ENCODE assay signal across 1 cellular context in genomic region chr6:158815379-158815724, GRCh38.
TF ChIP-seq lines count a peak whose summit lies in the region.

No MANE protein-coding gene starts in this region.

TF ChIP-seq in HepG2, 621 proteins besides CTCF, POLR2A, EP300 and RAD21 (continued from another document and continues in another):
- TF ChIP-seq USF2 (IDR thresholded peaks at IDR 0.05; ENCODE audit: low read depth, low read length) (no peak), USF2 (CRISPR knock-in tag; IDR thresholded peaks at IDR 0.05; ENCODE audit: borderline replicate concordance) (no peak), ZNF331 (CRISPR knock-in tag; IDR thresholded peaks at IDR 0.05) (peak; percentile 64; the same call in 1 of the 2 replicates), KLF15 (CRISPR knock-in tag; IDR thresholded peaks at IDR 0.05; ENCODE audit: borderline replicate concordance) (no peak), TOE1 (CRISPR knock-in tag; IDR thresholded peaks at IDR 0.05) (no peak), PPARG (CRISPR knock-in tag; conservative IDR thresholded peaks at IDR 0.05) (no peak; the same call in 1 of the 2 replicates), ZNF879 (CRISPR knock-in tag; IDR thresholded peaks at IDR 0.05) (no peak), DNMT1 (CRISPR knock-in tag; IDR thresholded peaks at IDR 0.05) (no peak), ARID5B (CRISPR knock-in tag; IDR thresholded peaks at IDR 0.05) (peak; percentile 88), SMAD9 (CRISPR knock-in tag; IDR thresholded peaks at IDR 0.05) (no peak), ZMYM4 (CRISPR knock-in tag; IDR thresholded peaks at IDR 0.05) (no peak), NCOR1 (IDR thresholded peaks at IDR 0.05; ENCODE audit: borderline replicate concordance, low read length) (peak; percentile 67), ZNF572 (CRISPR knock-in tag; IDR thresholded peaks at IDR 0.05) (no peak), ZBTB38 (CRISPR knock-in tag; IDR thresholded peaks at IDR 0.05) (no peak), ZNF792 (CRISPR knock-in tag; IDR thresholded peaks at IDR 0.05) (no peak), ASH2L (IDR thresholded peaks at IDR 0.05; ENCODE audit: insufficient read length, low read depth, low read length) (no peak), POLR2AphosphoS2 (IDR thresholded peaks at IDR 0.05; ENCODE audit: low read depth, low read length) (no peak), ZNF558 (CRISPR knock-in tag; IDR thresholded peaks at IDR 0.05; ENCODE audit: borderline replicate concordance) (no peak), ZNF777 (CRISPR knock-in tag; IDR thresholded peaks at IDR 0.05) (no peak), ELF1 (CRISPR knock-in tag; IDR thresholded peaks at IDR 0.05) (no peak), ZBTB49 (CRISPR knock-in tag; IDR thresholded peaks at IDR 0.05; ENCODE audit: borderline replicate concordance) (no peak), DR1 (CRISPR knock-in tag; IDR thresholded peaks at IDR 0.05) (no peak), SMAD3 (CRISPR knock-in tag; IDR thresholded peaks at IDR 0.05) (no peak), PHF20 (CRISPR knock-in tag; IDR thresholded peaks at IDR 0.05) (no peak), ISL2 (CRISPR knock-in tag; IDR thresholded peaks at IDR 0.05) (peak; percentile 77; the same call in 1 of the 2 replicates), ZNF577 (CRISPR knock-in tag; IDR thresholded peaks at IDR 0.05; ENCODE audit: borderline replicate concordance, low read depth) (no peak), REXO4 (CRISPR knock-in tag; IDR thresholded peaks at IDR 0.05; ENCODE audit: borderline replicate concordance) (no peak), ZNF337 (CRISPR knock-in tag; IDR thresholded peaks at IDR 0.05; ENCODE audit: borderline replicate concordance, low read depth) (no peak), ZNF432 (CRISPR knock-in tag; IDR thresholded peaks at IDR 0.05; ENCODE audit: borderline replicate concordance) (no peak), NRL (CRISPR knock-in tag; IDR thresholded peaks at IDR 0.05; ENCODE audit: borderline replicate concordance) (no peak), TEAD3 (CRISPR knock-in tag; optimal IDR thresholded peaks at IDR 0.05; ENCODE audit: borderline replicate concordance) (peak; percentile 97), ZNF276 (CRISPR knock-in tag; IDR thresholded peaks at IDR 0.05; ENCODE audit: low read depth) (no peak), NFE2L2 (IDR thresholded peaks at IDR 0.05; ENCODE audit: low read length) (no peak), SETDB1 (CRISPR knock-in tag; IDR thresholded peaks at IDR 0.05; ENCODE audit: borderline replicate concordance) (no peak)
- TF ChIP-seq, protein P1, sequence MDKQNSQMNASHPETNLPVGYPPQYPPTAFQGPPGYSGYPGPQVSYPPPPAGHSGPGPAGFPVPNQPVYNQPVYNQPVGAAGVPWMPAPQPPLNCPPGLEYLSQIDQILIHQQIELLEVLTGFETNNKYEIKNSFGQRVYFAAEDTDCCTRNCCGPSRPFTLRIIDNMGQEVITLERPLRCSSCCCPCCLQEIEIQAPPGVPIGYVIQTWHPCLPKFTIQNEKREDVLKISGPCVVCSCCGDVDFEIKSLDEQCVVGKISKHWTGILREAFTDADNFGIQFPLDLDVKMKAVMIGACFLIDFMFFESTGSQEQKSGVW (CRISPR knock-in tag; IDR thresholded peaks at IDR 0.05; ENCODE audit: borderline replicate concordance): no peak
- TF ChIP-seq, protein P2, sequence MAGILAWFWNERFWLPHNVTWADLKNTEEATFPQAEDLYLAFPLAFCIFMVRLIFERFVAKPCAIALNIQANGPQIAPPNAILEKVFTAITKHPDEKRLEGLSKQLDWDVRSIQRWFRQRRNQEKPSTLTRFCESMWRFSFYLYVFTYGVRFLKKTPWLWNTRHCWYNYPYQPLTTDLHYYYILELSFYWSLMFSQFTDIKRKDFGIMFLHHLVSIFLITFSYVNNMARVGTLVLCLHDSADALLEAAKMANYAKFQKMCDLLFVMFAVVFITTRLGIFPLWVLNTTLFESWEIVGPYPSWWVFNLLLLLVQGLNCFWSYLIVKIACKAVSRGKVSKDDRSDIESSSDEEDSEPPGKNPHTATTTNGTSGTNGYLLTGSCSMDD (CRISPR knock-in tag; IDR thresholded peaks at IDR 0.05): no peak
- TF ChIP-seq, protein P3, sequence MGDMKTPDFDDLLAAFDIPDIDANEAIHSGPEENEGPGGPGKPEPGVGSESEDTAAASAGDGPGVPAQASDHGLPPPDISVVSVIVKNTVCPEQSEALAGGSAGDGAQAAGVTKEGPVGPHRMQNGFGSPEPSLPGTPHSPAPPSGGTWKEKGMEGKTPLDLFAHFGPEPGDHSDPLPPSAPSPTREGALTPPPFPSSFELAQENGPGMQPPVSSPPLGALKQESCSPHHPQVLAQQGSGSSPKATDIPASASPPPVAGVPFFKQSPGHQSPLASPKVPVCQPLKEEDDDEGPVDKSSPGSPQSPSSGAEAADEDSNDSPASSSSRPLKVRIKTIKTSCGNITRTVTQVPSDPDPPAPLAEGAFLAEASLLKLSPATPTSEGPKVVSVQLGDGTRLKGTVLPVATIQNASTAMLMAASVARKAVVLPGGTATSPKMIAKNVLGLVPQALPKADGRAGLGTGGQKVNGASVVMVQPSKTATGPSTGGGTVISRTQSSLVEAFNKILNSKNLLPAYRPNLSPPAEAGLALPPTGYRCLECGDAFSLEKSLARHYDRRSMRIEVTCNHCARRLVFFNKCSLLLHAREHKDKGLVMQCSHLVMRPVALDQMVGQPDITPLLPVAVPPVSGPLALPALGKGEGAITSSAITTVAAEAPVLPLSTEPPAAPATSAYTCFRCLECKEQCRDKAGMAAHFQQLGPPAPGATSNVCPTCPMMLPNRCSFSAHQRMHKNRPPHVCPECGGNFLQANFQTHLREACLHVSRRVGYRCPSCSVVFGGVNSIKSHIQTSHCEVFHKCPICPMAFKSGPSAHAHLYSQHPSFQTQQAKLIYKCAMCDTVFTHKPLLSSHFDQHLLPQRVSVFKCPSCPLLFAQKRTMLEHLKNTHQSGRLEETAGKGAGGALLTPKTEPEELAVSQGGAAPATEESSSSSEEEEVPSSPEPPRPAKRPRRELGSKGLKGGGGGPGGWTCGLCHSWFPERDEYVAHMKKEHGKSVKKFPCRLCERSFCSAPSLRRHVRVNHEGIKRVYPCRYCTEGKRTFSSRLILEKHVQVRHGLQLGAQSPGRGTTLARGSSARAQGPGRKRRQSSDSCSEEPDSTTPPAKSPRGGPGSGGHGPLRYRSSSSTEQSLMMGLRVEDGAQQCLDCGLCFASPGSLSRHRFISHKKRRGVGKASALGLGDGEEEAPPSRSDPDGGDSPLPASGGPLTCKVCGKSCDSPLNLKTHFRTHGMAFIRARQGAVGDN (CRISPR knock-in tag; IDR thresholded peaks at IDR 0.05): no peak
- TF ChIP-seq, protein P4, sequence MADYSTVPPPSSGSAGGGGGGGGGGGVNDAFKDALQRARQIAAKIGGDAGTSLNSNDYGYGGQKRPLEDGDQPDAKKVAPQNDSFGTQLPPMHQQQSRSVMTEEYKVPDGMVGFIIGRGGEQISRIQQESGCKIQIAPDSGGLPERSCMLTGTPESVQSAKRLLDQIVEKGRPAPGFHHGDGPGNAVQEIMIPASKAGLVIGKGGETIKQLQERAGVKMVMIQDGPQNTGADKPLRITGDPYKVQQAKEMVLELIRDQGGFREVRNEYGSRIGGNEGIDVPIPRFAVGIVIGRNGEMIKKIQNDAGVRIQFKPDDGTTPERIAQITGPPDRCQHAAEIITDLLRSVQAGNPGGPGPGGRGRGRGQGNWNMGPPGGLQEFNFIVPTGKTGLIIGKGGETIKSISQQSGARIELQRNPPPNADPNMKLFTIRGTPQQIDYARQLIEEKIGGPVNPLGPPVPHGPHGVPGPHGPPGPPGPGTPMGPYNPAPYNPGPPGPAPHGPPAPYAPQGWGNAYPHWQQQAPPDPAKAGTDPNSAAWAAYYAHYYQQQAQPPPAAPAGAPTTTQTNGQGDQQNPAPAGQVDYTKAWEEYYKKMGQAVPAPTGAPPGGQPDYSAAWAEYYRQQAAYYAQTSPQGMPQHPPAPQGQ (CRISPR knock-in tag; IDR thresholded peaks at IDR 0.05; ENCODE audit: borderline replicate concordance): no peak
- TF ChIP-seq, protein P5, sequence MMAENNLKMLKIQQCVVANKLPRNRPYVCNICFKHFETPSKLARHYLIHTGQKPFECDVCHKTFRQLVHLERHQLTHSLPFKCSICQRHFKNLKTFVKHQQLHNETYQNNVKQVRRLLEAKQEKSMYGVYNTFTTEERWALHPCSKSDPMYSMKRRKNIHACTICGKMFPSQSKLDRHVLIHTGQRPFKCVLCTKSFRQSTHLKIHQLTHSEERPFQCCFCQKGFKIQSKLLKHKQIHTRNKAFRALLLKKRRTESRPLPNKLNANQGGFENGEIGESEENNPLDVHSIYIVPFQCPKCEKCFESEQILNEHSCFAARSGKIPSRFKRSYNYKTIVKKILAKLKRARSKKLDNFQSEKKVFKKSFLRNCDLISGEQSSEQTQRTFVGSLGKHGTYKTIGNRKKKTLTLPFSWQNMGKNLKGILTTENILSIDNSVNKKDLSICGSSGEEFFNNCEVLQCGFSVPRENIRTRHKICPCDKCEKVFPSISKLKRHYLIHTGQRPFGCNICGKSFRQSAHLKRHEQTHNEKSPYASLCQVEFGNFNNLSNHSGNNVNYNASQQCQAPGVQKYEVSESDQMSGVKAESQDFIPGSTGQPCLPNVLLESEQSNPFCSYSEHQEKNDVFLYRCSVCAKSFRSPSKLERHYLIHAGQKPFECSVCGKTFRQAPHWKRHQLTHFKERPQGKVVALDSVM (CRISPR knock-in tag; IDR thresholded peaks at IDR 0.05): peak; percentile 67; the same call in 1 of the 2 replicates
- TF ChIP-seq, protein P6, sequence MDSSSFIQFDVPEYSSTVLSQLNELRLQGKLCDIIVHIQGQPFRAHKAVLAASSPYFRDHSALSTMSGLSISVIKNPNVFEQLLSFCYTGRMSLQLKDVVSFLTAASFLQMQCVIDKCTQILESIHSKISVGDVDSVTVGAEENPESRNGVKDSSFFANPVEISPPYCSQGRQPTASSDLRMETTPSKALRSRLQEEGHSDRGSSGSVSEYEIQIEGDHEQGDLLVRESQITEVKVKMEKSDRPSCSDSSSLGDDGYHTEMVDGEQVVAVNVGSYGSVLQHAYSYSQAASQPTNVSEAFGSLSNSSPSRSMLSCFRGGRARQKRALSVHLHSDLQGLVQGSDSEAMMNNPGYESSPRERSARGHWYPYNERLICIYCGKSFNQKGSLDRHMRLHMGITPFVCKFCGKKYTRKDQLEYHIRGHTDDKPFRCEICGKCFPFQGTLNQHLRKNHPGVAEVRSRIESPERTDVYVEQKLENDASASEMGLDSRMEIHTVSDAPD (CRISPR knock-in tag; IDR thresholded peaks at IDR 0.05): no peak
